ENCODE assay signal across 24 cellular contexts in genomic region chr2:232029336-232029735, GRCh38.
"Had no signal": no experiment of that assay in that cellular context is flagged by ENCODE, and none has a peak within 500 bp of the region (broad histone marks: within the 10 kb centered on the region; RNA-seq: fewer than 3 reads in every experiment).

No MANE protein-coding gene starts in this region.

- H3K9me3 ChIP-seq: esophagus squamous epithelium, lower lobe of right lung, prostate gland, right atrium auricular region, suprapubic skin, transverse colon, upper lobe of right lung, uterus had no signal

- H3K4me3 ChIP-seq: coronary artery, esophagus squamous epithelium, left lung, lower lobe of right lung, prostate gland, right atrium auricular region, smooth muscle cell, suprapubic skin, transverse colon, upper lobe of right lung, uterus had no signal

- H3K4me2 ChIP-seq: smooth muscle cell had no signal

- H3K4me1 ChIP-seq: left lung, lower lobe of right lung, prostate gland, upper lobe of right lung, uterus had no signal

- H3K9me3 Mint-ChIP-seq: effector memory CD8-positive, alpha-beta T cell had no signal

- H3K27ac Mint-ChIP-seq: nephron had no signal

- DNase-seq: effector memory CD8-positive, alpha-beta T cell; erythroblast; esophagus squamous epithelium; head of caudate nucleus; left lung; lower lobe of right lung; nucleus accumbens; stimulated activated CD4-positive, alpha-beta T cell treated with anti-CD3 and anti-CD28 coated beads, Interleukin-12 subunit alpha, Interleukin-12 subunit beta, amount 100 ng/mL, for 4 hours; stimulated activated CD4-positive, alpha-beta T cell treated with anti-CD3 and anti-CD28 coated beads, Interleukin-1b, Interleukin-23, amount 100 ng/mL, for 48 hours; stimulated activated CD4-positive, alpha-beta T cell treated with anti-CD3 and anti-CD28 coated beads, Interleukin-4, amount 100 ng/mL, for 1 hour; stimulated activated CD8-positive, alpha-beta memory T cell treated with anti-CD3 and anti-CD28 coated beads, Interleukin-4, amount 100 ng/mL, for 48 hours; stimulated activated naive CD4-positive, alpha-beta T cell; stimulated activated naive CD8-positive, alpha-beta T cell treated with anti-CD3 and anti-CD28 coated beads, Interleukin-15, amount 100 ng/mL, for 72 hours; transverse colon; upper lobe of right lung; uterus had no signal

- H3K36me3 ChIP-seq: prostate gland, uterus had no signal

- ATAC-seq: effector memory CD8-positive, alpha-beta T cell; left lung; lower lobe of right lung; stimulated activated naive CD8-positive, alpha-beta T cell treated with anti-CD3 and anti-CD28 coated beads, Interleukin-15, amount 100 ng/mL, for 72 hours; upper lobe of right lung had no signal

- H3K4me3 Mint-ChIP-seq: effector memory CD8-positive, alpha-beta T cell; nephron; stimulated activated naive CD8-positive, alpha-beta T cell treated with anti-CD3 and anti-CD28 coated beads, Interleukin-15, amount 100 ng/mL, for 72 hours had no signal

- H3K27me3 ChIP-seq: esophagus squamous epithelium, left lung, right atrium auricular region, suprapubic skin, transverse colon, upper lobe of right lung, uterus had no signal

- FAIRE-seq: endometrium, frontal cortex had no signal

- H3K27me3 Mint-ChIP-seq: effector memory CD8-positive, alpha-beta T cell; stimulated activated naive CD8-positive, alpha-beta T cell treated with anti-CD3 and anti-CD28 coated beads, Interleukin-15, amount 100 ng/mL, for 72 hours had no signal

- H3K27ac ChIP-seq: coronary artery, esophagus squamous epithelium, left lung, lower lobe of right lung, prostate gland, right atrium auricular region, suprapubic skin, transverse colon, upper lobe of right lung, uterus had no signal
